ENCODE assay signal across 8 cellular contexts in the genomic region with DNA sequence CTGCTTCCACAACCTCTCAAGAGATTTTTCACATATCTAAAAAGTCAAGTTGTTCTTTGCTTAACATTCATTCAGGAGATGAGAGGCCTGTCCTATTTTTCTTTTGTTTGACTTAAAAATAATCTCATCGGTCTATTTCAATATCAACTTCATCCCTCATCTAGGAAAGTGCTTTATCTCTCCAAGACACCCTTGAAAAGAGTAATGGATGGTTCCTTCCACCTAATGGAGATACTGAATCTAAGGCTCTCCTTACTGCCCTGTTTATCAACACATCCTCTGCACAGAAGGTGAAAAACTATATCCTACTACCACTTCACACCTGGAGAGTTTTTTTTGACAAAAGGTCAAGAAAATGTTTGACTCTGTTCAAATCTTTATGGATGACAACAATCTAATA. TPM values are rescaled to one million over a fixed set of nuclear protein-coding genes. Genes with fewer than 3 reads are reported as not detected.
DNase-seq lines count a peak whose midpoint lies in the region; ATAC-seq and TF ChIP-seq lines count a peak whose summit lies in the region.

No MANE protein-coding gene starts in this region.

- peaks cover 49% of the 10 kb centered on the region for H3K79me2 ChIP-seq in parathyroid adenoma

- no peak overlapping the region for H3K9ac ChIP-seq in endocrine pancreas (ENCODE audit: control insufficient read depth, insufficient read depth, low read length)
- no peak overlapping the region for H3K9ac ChIP-seq in parathyroid adenoma

- H3K36me3 ChIP-seq in endocrine pancreas (ENCODE audit: control insufficient read depth, insufficient read depth, low read length) (no peaks in the 10 kb centered on the region), parathyroid adenoma (ENCODE audit: control insufficient read depth, insufficient read depth, low read length) (no peaks in the 10 kb centered on the region)

- H2AFZ ChIP-seq in parathyroid adenoma: no peak overlapping the region

- peak overlapping the region; percentile 96 for H3K4me2 ChIP-seq in parathyroid adenoma (ENCODE audit: low read length)

- DNase-seq in OCI-M1 (lab: John Stamatoyannopoulos, UW) (peak; percentile 47), dermis blood vessel endothelial cell (no peak)
- DNase-seq in NK-92 treated with Interleukin-12 subunit alpha and Interleukin-12 subunit beta, amount 100 ng/mL, for 24 hours (lab: John Stamatoyannopoulos, UW): no peak

- no peak for ATAC-seq in GM21515 (IDR thresholded peaks at IDR 0.05; ENCODE audit: unreplicated experiment)
- ATAC-seq in HG03045 (IDR thresholded peaks at IDR 0.05; ENCODE audit: unreplicated experiment): no peak

- peak overlapping the region; percentile 99 for H3K27ac ChIP-seq in parathyroid adenoma

- TF ChIP-seq CTCF in parathyroid adenoma (IDR thresholded peaks at IDR 0.05): no peak

- H3K9me3 ChIP-seq in endocrine pancreas (ENCODE audit: control insufficient read depth, low read length) (no peaks in the 10 kb centered on the region), parathyroid adenoma (ENCODE audit: control insufficient read depth, low read length) (no peaks in the 10 kb centered on the region)

- H3K27me3 ChIP-seq in endocrine pancreas (ENCODE audit: control insufficient read depth, insufficient read depth, low read length): no peaks in the 10 kb centered on the region
- H3K27me3 ChIP-seq in parathyroid adenoma (ENCODE audit: control insufficient read depth, insufficient read depth, low read length): no peaks in the 10 kb centered on the region

- H3K4me1 ChIP-seq in endocrine pancreas (ENCODE audit: control insufficient read depth, insufficient read depth, low read length) (peaks cover 8% of the 10 kb centered on the region), parathyroid adenoma (peaks cover 29% of the 10 kb centered on the region)

- peak overlapping the region; percentile 61; the same call in 1 of the 2 replicates for H3K4me3 ChIP-seq in GM08714 (ENCODE audit: low read length)
- peak overlapping the region; percentile 100 for H3K4me3 ChIP-seq in endocrine pancreas (ENCODE audit: control insufficient read depth, insufficient read depth, low read length)
- H3K4me3 ChIP-seq in parathyroid adenoma (ENCODE audit: low read depth, low read length): peak overlapping the region; percentile 94

RNA-seq across cellular contexts. Expression of a gene that starts 2.4 kb away (rescaled TPM):
- 57.9 and 69.9 TPM in 2 replicates for total RNA-seq in dermis blood vessel endothelial cell

RNA-seq across cellular contexts. Expression of a gene that starts 49.5 kb away (rescaled TPM):
- total RNA-seq in dermis blood vessel endothelial cell: 40.7 and 83.4 TPM in 2 replicates
